5 cellular contexts compared by ENCODE assay signal in the genomic region with DNA sequence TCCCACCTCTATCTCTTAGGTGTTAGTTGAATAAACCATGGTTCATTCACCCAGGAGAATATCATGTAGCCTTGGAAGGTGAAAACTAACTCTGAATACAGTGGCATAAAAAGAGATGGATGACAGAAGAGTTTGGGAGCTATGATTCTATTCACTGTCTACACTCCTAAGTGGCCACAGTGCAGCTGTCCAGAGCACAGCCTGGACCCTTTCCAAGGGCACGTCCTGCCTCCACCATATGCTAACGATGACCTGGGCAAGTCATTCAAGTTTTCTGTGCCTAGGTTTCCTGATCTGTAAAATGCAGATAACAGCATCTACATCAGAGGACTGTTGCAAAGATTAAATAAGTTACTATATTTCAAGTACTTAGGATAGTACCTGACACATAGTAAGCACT.
"Had no signal": no experiment of that assay in that cellular context is flagged by ENCODE, and none has a peak within 500 bp of the region (broad histone marks: within the 10 kb centered on the region; RNA-seq: fewer than 3 reads in every experiment).

No MANE protein-coding gene starts in this region.

- H3K4me3 ChIP-seq: K562 had no signal

- H3K27ac ChIP-seq: HL-60 had no signal

- DNase-seq: IMR-90, KBM-7 had no signal

- ATAC-seq: HepG2, K562 had no signal
